In the genomic region with DNA sequence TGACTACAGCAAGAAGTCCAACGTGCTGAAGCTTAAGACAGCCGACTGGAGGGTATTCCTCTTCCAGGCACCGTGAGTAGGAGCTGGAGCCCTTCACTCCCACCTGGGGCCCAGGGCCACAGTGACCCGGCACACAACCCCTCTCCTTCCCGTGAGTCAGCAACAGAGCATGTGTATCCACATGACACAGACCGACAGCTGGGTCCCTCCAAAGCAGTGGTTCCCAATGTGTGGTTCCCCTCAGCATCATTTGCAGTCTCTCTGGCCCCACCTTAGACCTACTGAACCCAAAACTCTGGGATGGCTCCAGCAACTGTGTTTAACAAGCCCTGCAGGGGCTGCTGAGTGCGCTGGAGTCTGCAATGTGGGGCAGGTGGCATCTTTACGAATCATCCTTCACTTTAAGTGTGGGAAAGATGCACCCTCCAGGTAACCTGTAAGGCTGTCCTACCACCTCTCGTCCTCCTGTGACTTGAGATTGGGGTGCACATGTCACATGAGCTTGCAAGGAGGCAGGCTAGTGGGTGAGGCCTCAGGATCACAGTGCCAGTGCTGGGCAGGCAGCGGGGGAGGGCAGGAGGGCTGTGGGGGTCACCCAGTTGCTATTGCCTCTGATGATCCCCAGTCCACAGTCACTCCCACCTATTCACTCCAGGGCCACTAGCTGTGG, we compare ENCODE assay signal across 23 cellular contexts. TPM values are rescaled to one million over a fixed set of nuclear protein-coding genes. Genes with fewer than 3 reads are reported as not detected.
"Had no signal": no experiment of that assay in that cellular context is flagged by ENCODE, and none has a peak within 500 bp of the region (broad histone marks: within the 10 kb centered on the region; RNA-seq: fewer than 3 reads in every experiment).

No MANE protein-coding gene starts in this region.

- H3K36me3 ChIP-seq: brain microvascular endothelial cell, neural progenitor cell, ovary, tibial nerve, uterus had no signal

- H3K4me1 ChIP-seq: foreskin keratinocyte, neural progenitor cell, tibial nerve, uterus had no signal

- DNase-seq: activated CD4-positive, alpha-beta memory T cell treated with anti-CD3 and anti-CD28 coated beads, Interleukin-2, amount 10 ng/mL, durations not matched to agents 7 days and 5 days; activated CD4-positive, alpha-beta T cell treated with anti-CD3 and anti-CD28 coated beads for 48 hours; activated CD8-positive, alpha-beta memory T cell treated with anti-CD3 and anti-CD28 coated beads, Interleukin-2, amount 10 ng/mL, durations not matched to agents 7 days and 5 days; activated naive CD4-positive, alpha-beta T cell; anterior cingulate cortex; brain microvascular endothelial cell; foreskin keratinocyte; midbrain; stimulated activated CD4-positive, alpha-beta T cell treated with anti-CD3 and anti-CD28 coated beads, Interleukin-12 subunit alpha, Interleukin-12 subunit beta, amount 100 ng/mL, for 4 hours; stimulated activated CD4-positive, alpha-beta T cell treated with anti-CD3 and anti-CD28 coated beads, Interleukin-1b, Interleukin-23, amount 100 ng/mL, for 48 hours; stimulated activated CD8-positive, alpha-beta memory T cell treated with anti-CD3 and anti-CD28 coated beads, Interleukin-4, amount 100 ng/mL, for 48 hours; stimulated activated naive CD4-positive, alpha-beta T cell treated with Interleukin-2 at 50 U/mL for 16 hours; uterus had no signal

- H3K27me3 ChIP-seq: ovary, tibial nerve, uterus had no signal

- H3K9me3 Mint-ChIP-seq: activated CD4-positive, alpha-beta memory T cell treated with anti-CD3 and anti-CD28 coated beads, Interleukin-2, amount 10 ng/mL, durations not matched to agents 7 days and 5 days; central memory CD8-positive, alpha-beta T cell; neural progenitor cell; T-helper 2 cell treated with Interferon-gamma antibody and Interleukin-4, amounts not matched to agents 5 μg/mL and 100 μg/mL, for 36 hours; WTC11 had no signal

- H3K4me3 Mint-ChIP-seq: activated CD4-positive, alpha-beta memory T cell treated with anti-CD3 and anti-CD28 coated beads, Interleukin-2, amount 10 ng/mL, durations not matched to agents 7 days and 5 days; activated CD8-positive, alpha-beta memory T cell treated with anti-CD3 and anti-CD28 coated beads, Interleukin-2, amount 10 ng/mL, durations not matched to agents 7 days and 5 days; central memory CD8-positive, alpha-beta T cell; neural progenitor cell; T-helper 2 cell treated with Interferon-gamma antibody and Interleukin-4, amounts not matched to agents 5 μg/mL and 100 μg/mL, for 36 hours; WTC11 had no signal

- H3K36me3 Mint-ChIP-seq: activated CD8-positive, alpha-beta memory T cell treated with anti-CD3 and anti-CD28 coated beads, Interleukin-2, amount 10 ng/mL, durations not matched to agents 7 days and 5 days; neural progenitor cell; WTC11 had no signal

- H2AFZ ChIP-seq: hepatocyte, neural progenitor cell had no signal

- ATAC-seq: activated CD8-positive, alpha-beta memory T cell treated with anti-CD3 and anti-CD28 coated beads, Interleukin-2, amount 10 ng/mL, durations not matched to agents 7 days and 5 days; foreskin keratinocyte; WTC11 had no signal

- H3K4me2 ChIP-seq: hepatocyte, neural progenitor cell had no signal

- H3K4me3 ChIP-seq: coronary artery, hepatocyte, lung, neural progenitor cell, ovary, tibial nerve, uterus had no signal

- H3K9me3 ChIP-seq: ovary, tibial nerve, uterus had no signal

- H3K27ac Mint-ChIP-seq: activated CD4-positive, alpha-beta memory T cell treated with anti-CD3 and anti-CD28 coated beads, Interleukin-2, amount 10 ng/mL, durations not matched to agents 7 days and 5 days; activated CD8-positive, alpha-beta memory T cell treated with anti-CD3 and anti-CD28 coated beads, Interleukin-2, amount 10 ng/mL, durations not matched to agents 7 days and 5 days; neural progenitor cell; T-helper 2 cell treated with Interferon-gamma antibody and Interleukin-4, amounts not matched to agents 5 μg/mL and 100 μg/mL, for 36 hours; WTC11 had no signal

- H3K27ac ChIP-seq: brain microvascular endothelial cell, coronary artery, foreskin keratinocyte, hepatocyte, neural progenitor cell, ovary, tibial nerve, uterus had no signal

- H3K4me1 Mint-ChIP-seq: activated CD4-positive, alpha-beta memory T cell treated with anti-CD3 and anti-CD28 coated beads, Interleukin-2, amount 10 ng/mL, durations not matched to agents 7 days and 5 days; activated CD8-positive, alpha-beta memory T cell treated with anti-CD3 and anti-CD28 coated beads, Interleukin-2, amount 10 ng/mL, durations not matched to agents 7 days and 5 days; central memory CD8-positive, alpha-beta T cell; neural progenitor cell; WTC11 had no signal

- H3K9ac ChIP-seq: neural progenitor cell had no signal

RNA-seq across cellular contexts. Expression of a gene that starts 42.2 kb away (rescaled TPM):
- total RNA-seq: activated CD4-positive, alpha-beta memory T cell treated with anti-CD3 and anti-CD28 coated beads, Interleukin-2, amount 10 ng/mL, durations not matched to agents 7 days and 5 days; activated CD8-positive, alpha-beta memory T cell treated with anti-CD3 and anti-CD28 coated beads, Interleukin-2, amount 10 ng/mL, durations not matched to agents 7 days and 5 days; epithelial cell of proximal tubule; foreskin keratinocyte; hepatocyte had no signal
- polyA plus RNA-seq: foreskin keratinocyte, hepatocyte had no signal
